8 cellular contexts compared by ENCODE assay signal in the genomic region with DNA sequence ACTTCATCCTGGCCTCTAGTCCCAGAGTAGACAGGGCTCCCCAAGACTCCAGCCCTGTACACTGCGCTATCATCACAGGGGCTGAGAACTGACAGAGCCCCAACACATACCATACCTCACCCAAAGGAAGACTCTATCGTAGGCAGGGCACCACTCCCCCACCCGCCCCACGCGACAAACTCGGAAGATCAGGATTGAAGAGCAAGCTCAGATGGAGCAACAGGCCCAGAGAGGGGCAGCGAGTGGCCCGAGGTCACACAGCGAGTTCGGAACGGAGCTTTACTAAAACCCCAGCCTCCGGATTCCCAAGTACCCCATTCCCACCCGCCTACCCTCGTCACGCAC. TPM values are rescaled to one million over a fixed set of nuclear protein-coding genes. Genes with fewer than 3 reads are reported as not detected.
DNase-seq lines count a peak whose midpoint lies in the region; ATAC-seq and TF ChIP-seq lines count a peak whose summit lies in the region.

No MANE protein-coding gene starts in this region.

- H3K36me3 Mint-ChIP-seq in T-helper 1 cell treated with Interleukin-12 subunit alpha and Interleukin-12 subunit beta and Interleukin-4 antibody, amounts not matched to agents 30 μg/mL and 1 μg/mL, for 36 hours (ENCODE audit: low read depth), result peaks cover 12% of the 10 kb centered on the region

- peak; percentile 58 for DNase-seq in NCI-H82 (lab: John Stamatoyannopoulos, UW)
- no peak for DNase-seq in NCI-H82 treated with DMSO at 0.1 percent for 48 hours (lab: John Stamatoyannopoulos, UW; ENCODE audit: unreplicated experiment)
- DNase-seq in NK-92 (lab: John Stamatoyannopoulos, UW; ENCODE audit: unreplicated experiment), result no peak
- no peak for DNase-seq in KG1 (lab: John Stamatoyannopoulos, UW)

- H3K4me1 ChIP-seq in esophagus (ENCODE audit: control insufficient read depth in 2 of 2, insufficient read depth in 2 of 2, low read length in 1 of 2) (peaks cover 6 to 7% of the 10 kb centered on the region in 2 donors), neutrophil (ENCODE audit: control insufficient read depth in 1 of 2, insufficient read depth in 1 of 2, low read depth in 1 of 2, low read length in 1 of 2) (peaks cover 21 to 23% of the 10 kb centered on the region in 2 experiments)

- H3K27ac ChIP-seq in esophagus (ENCODE audit: low read depth in 2 of 2, low read length in 1 of 2), result peak overlapping the region; percentile 68 to 78
- peak overlapping the region; percentile 86 for H3K27ac ChIP-seq in neutrophil

- H3K9me3 ChIP-seq in esophagus (ENCODE audit: control insufficient read depth in 2 of 2, insufficient read depth in 1 of 2, low read depth in 1 of 2, low read length in 1 of 2), result no peaks in the 10 kb centered on the region
- H3K9me3 ChIP-seq in neutrophil, result no peaks in the 10 kb centered on the region

- H3K27me3 Mint-ChIP-seq in T-helper 1 cell treated with Interleukin-12 subunit alpha and Interleukin-12 subunit beta and Interleukin-4 antibody, amounts not matched to agents 30 μg/mL and 1 μg/mL, for 36 hours (ENCODE audit: low read depth), result no peaks in the 10 kb centered on the region

- peak overlapping the region; percentile 76 for H3K27ac Mint-ChIP-seq in T-helper 1 cell treated with Interleukin-12 subunit alpha and Interleukin-12 subunit beta and Interleukin-4 antibody, amounts not matched to agents 30 μg/mL and 1 μg/mL, for 36 hours

- TF ChIP-seq CTCF in neutrophil (IDR thresholded peaks at IDR 0.05), result no peak

- H3K4me3 Mint-ChIP-seq in T-helper 1 cell treated with Interleukin-12 subunit alpha and Interleukin-12 subunit beta and Interleukin-4 antibody, amounts not matched to agents 30 μg/mL and 1 μg/mL, for 36 hours, result peak overlapping the region; percentile 97

- H3K27me3 ChIP-seq in esophagus (ENCODE audit: control insufficient read depth in 1 of 2, insufficient read depth in 2 of 2, low read length in 2 of 2) (no peaks in the 10 kb centered on the region), neutrophil (no peaks in the 10 kb centered on the region)

- ATAC-seq in GM18520 (IDR thresholded peaks at IDR 0.05; ENCODE audit: unreplicated experiment), result no peak

- peaks cover 27% of the 10 kb centered on the region for H3K4me1 Mint-ChIP-seq in T-helper 1 cell treated with Interleukin-12 subunit alpha and Interleukin-12 subunit beta and Interleukin-4 antibody, amounts not matched to agents 30 μg/mL and 1 μg/mL, for 36 hours (ENCODE audit: low read depth)

- H3K9me3 Mint-ChIP-seq in T-helper 1 cell treated with Interleukin-12 subunit alpha and Interleukin-12 subunit beta and Interleukin-4 antibody, amounts not matched to agents 30 μg/mL and 1 μg/mL, for 36 hours, result no peaks in the 10 kb centered on the region

- no peaks in the 10 kb centered on the region for H3K36me3 ChIP-seq in esophagus (ENCODE audit: control insufficient read depth in 2 of 2, insufficient read depth in 2 of 2, low read length in 1 of 2)
- H3K36me3 ChIP-seq in neutrophil, result no peaks in the 10 kb centered on the region

- H3K4me3 ChIP-seq in esophagus (ENCODE audit: low read depth in 1 of 2, low read length in 2 of 2) (peak overlapping the region; percentile 74 to 94), neutrophil (ENCODE audit: low read depth in 1 of 2, low read length in 1 of 2) (peak overlapping the region; percentile 88 to 92)

- WGBS in esophagus, 2 donors, result 3 to 5% methylated on average over 15 of the region's 15 CpGs

RNA-seq across cellular contexts. Expression of a gene that starts 15.7 kb away (rescaled TPM):
- polyA plus RNA-seq in esophagus, result 1 to 10 TPM; 4.4 to 7.4 TPM

RNA-seq across cellular contexts. Expression of a gene that starts 58.7 kb away (rescaled TPM):
- polyA plus RNA-seq in esophagus, result 10 to 100 TPM; 10.6 to 21.4 TPM
